ENCODE assay signal across 34 cellular contexts in genomic region chr2:104179644-104180043, GRCh38.
"Had no signal": no experiment of that assay in that cellular context is flagged by ENCODE, and none has a peak within 500 bp of the region (broad histone marks: within the 10 kb centered on the region; RNA-seq: fewer than 3 reads in every experiment).

No MANE protein-coding gene starts in this region.

- DNase-seq: activated effector memory CD4-positive, alpha-beta T cell treated with anti-CD3 and anti-CD28 coated beads, Interleukin-2, amount 50 U/mL, for 16 hours; activated effector memory CD4-positive, alpha-beta T cell treated with Interleukin-2 at 50 U/mL for 16 hours; activated gamma-delta T cell; activated gamma-delta T cell treated with Interleukin-2 at 50 U/mL for 16 hours; activated naive CD4-positive, alpha-beta T cell; activated naive CD4-positive, alpha-beta T cell treated with anti-CD3 and anti-CD28 coated beads for 36 hours; activated naive CD4-positive, alpha-beta T cell treated with anti-CD3 and anti-CD28 coated beads, Interleukin-2, amount 10 ng/mL, durations not matched to agents 7 days and 5 days; activated naive CD4-positive, alpha-beta T cell treated with anti-CD3 and anti-CD28 coated beads, Interleukin-2, amount 50 U/mL, for 16 hours; activated naive CD4-positive, alpha-beta T cell treated with Interleukin-2 at 50 U/mL for 16 hours; activated naive CD8-positive, alpha-beta T cell treated with anti-CD3 and anti-CD28 coated beads for 36 hours; activated naive CD8-positive, alpha-beta T cell treated with anti-CD3 and anti-CD28 coated beads, Interleukin-2, amount 10 ng/mL, durations not matched to agents 7 days and 5 days; activated naive CD8-positive, alpha-beta T cell treated with anti-CD3 and anti-CD28 coated beads, Interleukin-2, amount 50 U/mL, for 24 hours; activated T-cell treated with anti-CD3 and anti-CD28 coated beads, Interleukin-2, amount 50 U/mL, for 1 hour; activated T-cell treated with anti-CD3 and anti-CD28 coated beads, Interleukin-2, amount 50 U/mL, for 24 hours; activated T-cell treated with anti-CD3 and anti-CD28 coated beads, Interleukin-2, amount 50 U/mL, for 4 hours; activated T-cell treated with anti-CD3 and anti-CD28 coated beads, Interleukin-2, amount 50 U/mL, for 48 hours; activated T-cell treated with anti-CD3 and anti-CD28 coated beads, Interleukin-2, amount 50 U/mL, for 72 hours; adrenal gland; amniotic stem cell; amygdala; anterior cingulate cortex; aorta; body of pancreas; brain microvascular endothelial cell; caudate nucleus; central memory CD4-positive, alpha-beta T cell; cerebellar nuclear complex had no signal

- H3K27me3 ChIP-seq: adrenal gland, ascending aorta, body of pancreas, brain microvascular endothelial cell, breast epithelium, cardiac muscle cell had no signal

- H3K36me3 ChIP-seq: adrenal gland, ascending aorta, brain microvascular endothelial cell, breast epithelium, cardiac muscle cell had no signal

- ATAC-seq: activated naive CD4-positive, alpha-beta T cell treated with anti-CD3 and anti-CD28 coated beads, Interleukin-2, amount 50 U/mL, for 72 hours; activated naive CD8-positive, alpha-beta T cell treated with anti-CD3 and anti-CD28 coated beads, Interleukin-2, amount 50 U/mL, for 24 hours; activated T-cell treated with anti-CD3 and anti-CD28 coated beads, Interleukin-2, amount 50 U/mL, for 4 hours; activated T-cell treated with anti-CD3 and anti-CD28 coated beads, Interleukin-2, amount 50 U/mL, for 72 hours; activated T-helper 17 cell treated with anti-CD3 and anti-CD28 coated beads, Interleukin-2, amount 50 U/mL, for 72 hours; body of pancreas had no signal

- FAIRE-seq: astrocyte, bronchial epithelial cell had no signal

- H3K4me1 ChIP-seq: adrenal gland, ascending aorta, body of pancreas, breast epithelium had no signal

- H3K4me3 ChIP-seq: adrenal gland, ascending aorta, body of pancreas, breast epithelium, cardiac muscle cell had no signal

- H3K27ac ChIP-seq: adrenal gland, ascending aorta, body of pancreas, brain microvascular endothelial cell, breast epithelium, cardiac muscle cell had no signal

- H3K9me3 ChIP-seq: adrenal gland, ascending aorta had no signal
